ENCODE assay signal across 1 cellular context in genomic region chr4:179447308-179447707, GRCh38.
TF ChIP-seq lines count a peak whose summit lies in the region.

No MANE protein-coding gene starts in this region.

TF ChIP-seq in K562, 482 proteins besides CTCF, POLR2A, EP300 and RAD21 (continued from another document):
- TF ChIP-seq PTRF (tag; IDR thresholded peaks at IDR 0.05) = no peak
